In the genomic region with DNA sequence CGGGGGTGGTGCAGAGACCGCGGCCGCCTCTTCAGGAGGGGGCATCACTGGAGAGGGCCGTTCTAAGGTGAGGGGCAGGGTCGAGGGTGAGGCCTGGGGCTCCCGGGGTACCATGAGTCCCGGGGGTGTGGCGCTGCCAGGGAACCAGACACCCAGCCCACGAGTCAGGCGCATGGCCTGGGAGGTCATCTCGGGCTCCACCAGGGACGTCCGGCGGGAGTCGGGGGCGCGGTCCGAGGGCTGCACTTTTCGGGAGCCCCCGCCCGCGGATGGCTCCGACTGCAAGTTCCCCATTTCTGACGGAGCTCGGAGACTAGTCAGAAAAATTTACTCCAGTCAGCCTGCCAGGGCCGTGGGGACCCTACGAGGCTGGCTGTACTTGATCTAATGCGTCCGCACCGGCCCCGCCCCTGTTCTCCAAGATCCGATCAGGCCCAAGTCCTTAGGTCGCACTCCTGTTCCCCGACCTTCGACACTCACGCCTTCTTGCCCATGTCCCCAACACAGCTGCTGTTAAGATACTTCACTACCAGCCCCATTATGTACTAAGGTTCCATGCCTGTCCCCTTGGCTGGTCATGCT, we compare ENCODE assay signal across 6 cellular contexts. TPM values are rescaled to one million over a fixed set of nuclear protein-coding genes. Genes with fewer than 3 reads are reported as not detected.
DNase-seq lines count a peak whose midpoint lies in the region; ATAC-seq and TF ChIP-seq lines count a peak whose summit lies in the region.

No MANE protein-coding gene starts in this region.

- no peak overlapping the region for H3K27ac Mint-ChIP-seq in glutamatergic neuron (ENCODE audit: unreplicated experiment)

- H3K4me1 ChIP-seq in transverse colon: peaks cover 8 to 36% (median 34%) of the 10 kb centered on the region in 4 donors

- in situ Hi-C loops in transverse colon (cut with MboI; ENCODE audit: low pct_ligation_motif_present in 1 of 4, low pct_unique_long_range_greater_than_20kb in 1 of 4, low sequenced_read_pairs in 3 of 4): no loop called here

- intact Hi-C loops in transverse colon (cut with DNase I; ENCODE audit: low total_unique reads): no loop called here

- peak overlapping the region; percentile 84 for H3K4me3 Mint-ChIP-seq in glutamatergic neuron (ENCODE audit: unreplicated experiment)

- peaks cover 20% of the 10 kb centered on the region for H3K27me3 Mint-ChIP-seq in glutamatergic neuron (ENCODE audit: unreplicated experiment)

- H3K27ac ChIP-seq in transverse colon: peak overlapping the region in 2 of 4 donors; percentile 57 to 62

- H3K9me3 Mint-ChIP-seq in glutamatergic neuron (ENCODE audit: unreplicated experiment): peaks cover 4% of the 10 kb centered on the region

- H3K4me1 Mint-ChIP-seq in glutamatergic neuron (ENCODE audit: low read depth, unreplicated experiment): no peaks in the 10 kb centered on the region

- no peaks in the 10 kb centered on the region for H3K9me3 ChIP-seq in transverse colon

- peaks cover 0 to 17% (median 6%) of the 10 kb centered on the region in 4 donors for H3K36me3 ChIP-seq in transverse colon

- 13 to 14% methylated on average over 10 to 34 of the region's 37 CpGs for WGBS in transverse colon (ENCODE audit: low coverage in 1 of 2), 2 donors

- peak overlapping the region in 3 of 4 donors; percentile 22 to 54 (median 41) for H3K4me3 ChIP-seq in transverse colon

- peak; percentile 64 for DNase-seq in activated effector memory CD4-positive, alpha-beta T cell treated with anti-CD3 and anti-CD28 coated beads, Interleukin-2, amount 50 U/mL, for 16 hours
- no peak for DNase-seq in activated effector memory CD4-positive, alpha-beta T cell treated with Interleukin-2 at 50 U/mL for 16 hours
- DNase-seq in glutamatergic neuron (no peak), transverse colon (no peak), NCI-H2171 treated with DMSO at 0.1 percent for 48 hours (lab: John Stamatoyannopoulos, UW) (no peak)

- ATAC-seq in HG03139 (IDR thresholded peaks at IDR 0.05; ENCODE audit: unreplicated experiment): no peak

- TF ChIP-seq EP300 in transverse colon (IDR thresholded peaks at IDR 0.05; ENCODE audit: low read depth): no peak

- TF ChIP-seq CTCF in glutamatergic neuron (IDR thresholded peaks at IDR 0.05; ENCODE audit: partially characterized antibody, unreplicated experiment): no peak
- no peak for TF ChIP-seq CTCF in transverse colon (IDR thresholded peaks at IDR 0.05)

- H3K36me3 Mint-ChIP-seq in glutamatergic neuron (ENCODE audit: unreplicated experiment): no peaks in the 10 kb centered on the region

- H3K27me3 ChIP-seq in transverse colon: peaks cover 52% of the 10 kb centered on the region

- no peak for TF ChIP-seq POLR2A in transverse colon (IDR thresholded peaks at IDR 0.05)

RNA-seq across cellular contexts. Expression of a gene that starts 0.8 kb away (rescaled TPM):
- total RNA-seq in glutamatergic neuron (ENCODE audit: unreplicated experiment): 2.0 TPM
- not detected for total RNA-seq in transverse colon

RNA-seq across cellular contexts. Expression of a gene that starts 1.4 kb away (rescaled TPM):
- total RNA-seq in glutamatergic neuron (ENCODE audit: unreplicated experiment): 8.7 TPM
- 1 to 10 TPM in 1 of 4 donors, under 1 TPM in 2, not detected in 1; 0.14 to 3.0 (median 0.48) TPM for total RNA-seq in transverse colon

RNA-seq across cellular contexts. Expression of a gene that starts 12.7 kb away (rescaled TPM):
- total RNA-seq in glutamatergic neuron (ENCODE audit: unreplicated experiment): 156 TPM
- 100 to 1,000 TPM in 1 of 4 donors, 10 to 100 TPM in 3; 28.1 to 171 (median 78.5) TPM for total RNA-seq in transverse colon

RNA-seq across cellular contexts. Expression of a gene that starts 15.8 kb away (rescaled TPM):
- total RNA-seq in glutamatergic neuron (ENCODE audit: unreplicated experiment) (5.8 TPM), transverse colon (100 to 1,000 TPM in 1 of 4 donors, 10 to 100 TPM in 3; 34.0 to 102 (median 41.2) TPM)

RNA-seq across cellular contexts. Expression of a gene that starts 39.0 kb away (rescaled TPM):
- total RNA-seq in glutamatergic neuron (ENCODE audit: unreplicated experiment) (not detected), transverse colon (10 to 100 TPM in 1 of 4 donors, 1 to 10 TPM in 2, not detected in 1; 1.5 to 19.8 (median 1.7) TPM)
